9 cellular contexts compared by ENCODE assay signal in the genomic region with DNA sequence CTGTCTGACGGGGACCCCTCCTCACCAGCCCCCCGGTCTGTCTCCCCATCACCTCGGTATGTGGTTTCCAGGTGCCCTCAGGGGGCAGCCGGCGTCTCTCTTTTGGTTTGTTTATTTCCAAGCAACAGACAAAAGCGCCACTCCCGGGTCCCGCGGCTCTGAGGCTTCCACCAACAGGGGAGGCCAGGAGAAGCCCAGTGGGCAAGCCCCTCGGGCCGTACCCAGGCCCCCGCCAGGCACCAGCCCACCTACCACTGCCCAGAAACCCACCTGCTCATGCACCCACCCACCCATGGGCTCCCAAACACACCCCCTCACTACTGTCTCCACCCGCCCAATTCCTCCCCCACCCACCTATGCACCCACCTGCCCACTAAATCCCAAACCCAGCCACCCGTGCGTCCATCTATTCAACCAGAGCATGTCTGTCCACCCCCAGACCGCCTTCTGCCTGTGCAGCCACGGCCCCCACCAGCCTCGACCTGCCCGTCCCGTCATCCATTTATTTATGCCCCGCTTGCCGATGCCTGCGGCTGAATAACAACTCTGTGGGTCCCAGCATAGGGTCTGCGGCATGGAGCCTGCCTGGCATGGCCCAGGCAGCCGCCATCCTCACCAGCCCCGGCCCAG.
"Had no signal": no experiment of that assay in that cellular context is flagged by ENCODE, and none has a peak within 500 bp of the region (broad histone marks: within the 10 kb centered on the region; RNA-seq: fewer than 3 reads in every experiment).

No MANE protein-coding gene starts in this region.

- H3K36me3 Mint-ChIP-seq: IgD-negative memory B cell had no signal

- DNase-seq: H7, HCEC 1CT, HFFc6, KBM-7 had no signal

- H2AFZ ChIP-seq: GM23338 had no signal

- H3K4me3 ChIP-seq: GM23338 had no signal

- H3K4me2 ChIP-seq: GM23338, KMS-11 had no signal

- H3K4me1 Mint-ChIP-seq: GM23338 had no signal

- H3K9ac ChIP-seq: KMS-11 had no signal

- H3K27ac Mint-ChIP-seq: GM23338, HFFc6, IgD-negative memory B cell had no signal

- H3K4me3 Mint-ChIP-seq: GM23338, HFFc6, IgD-negative memory B cell had no signal

- H3K9me3 Mint-ChIP-seq: GM23338, HFFc6 had no signal

- ATAC-seq: GM23338, HepG2 had no signal

- H3K27ac ChIP-seq: HL-60, KMS-11 had no signal

- FAIRE-seq: HepG2 had no signal
